Comparison of ENCODE assay signal across 2 cellular contexts in the genomic region with DNA sequence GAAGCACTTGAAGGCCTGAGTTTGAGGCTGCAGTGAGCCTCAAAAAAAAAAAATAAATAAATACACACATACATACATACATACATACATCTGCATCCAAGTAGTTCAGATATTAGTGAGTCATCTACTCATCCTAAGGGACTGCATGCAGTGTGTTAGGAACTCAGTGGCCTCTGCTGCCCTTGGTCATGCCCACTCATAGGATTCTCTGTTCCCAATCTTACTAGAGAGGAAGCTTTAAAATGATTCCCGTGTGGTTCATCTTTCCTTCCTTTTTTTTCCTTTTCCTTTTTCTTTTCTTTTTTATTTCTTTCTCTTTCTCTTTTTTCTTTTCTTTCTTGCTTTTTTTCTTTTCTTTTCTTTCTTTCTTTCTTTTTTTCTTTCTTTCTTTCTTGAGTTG.
A peak's percentile ranks its signal among the peaks of the same experiment; 100 is the strongest.
TF ChIP-seq lines count a peak whose summit lies in the region.

No MANE protein-coding gene starts in this region.

TF ChIP-seq in A549, 52 proteins besides CTCF, POLR2A, EP300 and RAD21:
- TF ChIP-seq HOXB13 (CRISPR knock-in tag; IDR thresholded peaks at IDR 0.05; ENCODE audit: low read depth) = no peak
TF ChIP-seq in A549: peak in this region for 0.

TF ChIP-seq in K562, 482 proteins besides CTCF, POLR2A, EP300 and RAD21:
- no peak for TF ChIP-seq ID3 (CRISPR knock-in tag; IDR thresholded peaks at IDR 0.05)
- no peak for TF ChIP-seq ID3 (tag; IDR thresholded peaks at IDR 0.05)
- TF ChIP-seq, protein P1, sequence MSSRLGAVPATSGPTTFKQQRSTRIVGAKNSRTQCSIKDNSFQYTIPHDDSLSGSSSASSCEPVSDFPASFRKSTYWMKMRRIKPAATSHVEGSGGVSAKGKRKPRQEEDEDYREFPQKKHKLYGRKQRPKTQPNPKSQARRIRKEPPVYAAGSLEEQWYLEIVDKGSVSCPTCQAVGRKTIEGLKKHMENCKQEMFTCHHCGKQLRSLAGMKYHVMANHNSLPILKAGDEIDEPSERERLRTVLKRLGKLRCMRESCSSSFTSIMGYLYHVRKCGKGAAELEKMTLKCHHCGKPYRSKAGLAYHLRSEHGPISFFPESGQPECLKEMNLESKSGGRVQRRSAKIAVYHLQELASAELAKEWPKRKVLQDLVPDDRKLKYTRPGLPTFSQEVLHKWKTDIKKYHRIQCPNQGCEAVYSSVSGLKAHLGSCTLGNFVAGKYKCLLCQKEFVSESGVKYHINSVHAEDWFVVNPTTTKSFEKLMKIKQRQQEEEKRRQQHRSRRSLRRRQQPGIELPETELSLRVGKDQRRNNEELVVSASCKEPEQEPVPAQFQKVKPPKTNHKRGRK (tag; IDR thresholded peaks at IDR 0.05) = peak; percentile 54
- no peak for TF ChIP-seq KAT2B (IDR thresholded peaks at IDR 0.05; ENCODE audit: low read depth, low read length)
- TF ChIP-seq SMAD2 (IDR thresholded peaks at IDR 0.05; ENCODE audit: low read depth, low read length) = no peak
- TF ChIP-seq, protein P2, sequence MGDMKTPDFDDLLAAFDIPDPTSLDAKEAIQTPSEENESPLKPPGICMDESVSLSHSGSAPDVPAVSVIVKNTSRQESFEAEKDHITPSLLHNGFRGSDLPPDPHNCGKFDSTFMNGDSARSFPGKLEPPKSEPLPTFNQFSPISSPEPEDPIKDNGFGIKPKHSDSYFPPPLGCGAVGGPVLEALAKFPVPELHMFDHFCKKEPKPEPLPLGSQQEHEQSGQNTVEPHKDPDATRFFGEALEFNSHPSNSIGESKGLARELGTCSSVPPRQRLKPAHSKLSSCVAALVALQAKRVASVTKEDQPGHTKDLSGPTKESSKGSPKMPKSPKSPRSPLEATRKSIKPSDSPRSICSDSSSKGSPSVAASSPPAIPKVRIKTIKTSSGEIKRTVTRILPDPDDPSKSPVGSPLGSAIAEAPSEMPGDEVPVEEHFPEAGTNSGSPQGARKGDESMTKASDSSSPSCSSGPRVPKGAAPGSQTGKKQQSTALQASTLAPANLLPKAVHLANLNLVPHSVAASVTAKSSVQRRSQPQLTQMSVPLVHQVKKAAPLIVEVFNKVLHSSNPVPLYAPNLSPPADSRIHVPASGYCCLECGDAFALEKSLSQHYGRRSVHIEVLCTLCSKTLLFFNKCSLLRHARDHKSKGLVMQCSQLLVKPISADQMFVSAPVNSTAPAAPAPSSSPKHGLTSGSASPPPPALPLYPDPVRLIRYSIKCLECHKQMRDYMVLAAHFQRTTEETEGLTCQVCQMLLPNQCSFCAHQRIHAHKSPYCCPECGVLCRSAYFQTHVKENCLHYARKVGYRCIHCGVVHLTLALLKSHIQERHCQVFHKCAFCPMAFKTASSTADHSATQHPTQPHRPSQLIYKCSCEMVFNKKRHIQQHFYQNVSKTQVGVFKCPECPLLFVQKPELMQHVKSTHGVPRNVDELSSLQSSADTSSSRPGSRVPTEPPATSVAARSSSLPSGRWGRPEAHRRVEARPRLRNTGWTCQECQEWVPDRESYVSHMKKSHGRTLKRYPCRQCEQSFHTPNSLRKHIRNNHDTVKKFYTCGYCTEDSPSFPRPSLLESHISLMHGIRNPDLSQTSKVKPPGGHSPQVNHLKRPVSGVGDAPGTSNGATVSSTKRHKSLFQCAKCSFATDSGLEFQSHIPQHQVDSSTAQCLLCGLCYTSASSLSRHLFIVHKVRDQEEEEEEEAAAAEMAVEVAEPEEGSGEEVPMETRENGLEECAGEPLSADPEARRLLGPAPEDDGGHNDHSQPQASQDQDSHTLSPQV (IDR thresholded peaks at IDR 0.05) = no peak
- TF ChIP-seq ZNF384 (IDR thresholded peaks at IDR 0.05; ENCODE audit: low read depth, low read length) = no peak
TF ChIP-seq in K562: peak in this region for 1.
